In genomic region chr7:100483728-100484635, GRCh38 we compare ENCODE assay signal across 8 cellular contexts. TPM values are rescaled to one million over a fixed set of nuclear protein-coding genes. Genes with fewer than 3 reads are reported as not detected.
DNase-seq lines count a peak whose midpoint lies in the region; ATAC-seq and TF ChIP-seq lines count a peak whose summit lies in the region.

TSS of gene NYAP1 (plus strand) at chr7:100483927. CDS start at chr7:100485312, 1,385 bp downstream.

- H3K27ac ChIP-seq in transverse colon = peak within 1 kb of the TSS; percentile 16 to 73 (median 59)

- H3K9me3 ChIP-seq in transverse colon = no peaks in the 10 kb centered on the region

- peak; percentile 81 for DNase-seq in DMS 273 (lab: John Stamatoyannopoulos, UW; ENCODE audit: unreplicated experiment)
- DNase-seq in HFF-Myc (ENCODE audit: extremely low read depth, low read depth) = no peak
- peak; percentile 68 for DNase-seq in NCI-H2227 treated with DMSO at 0.1 percent for 48 hours (lab: John Stamatoyannopoulos, UW)
- peak; percentile 41 for DNase-seq in activated T-helper 9 cell treated with anti-CD3 and anti-CD28 coated beads, Interleukin-2, amount 50 U/mL, for 16 hours (ENCODE audit: low read depth)
- no peak for DNase-seq in fibroblast of mammary gland (ENCODE audit: low read depth)
- no peak for DNase-seq in natural killer cell treated with Interleukin-12 subunit alpha and Interleukin-12 subunit beta and Interleukin-15 and Interleukin-18, amount 100 ng/mL, for 72 hours (ENCODE audit: low spot score)
- DNase-seq in transverse colon = peak; percentile 72
- no peak for DNase-seq in SKM-1 treated with dmso at 0.1 percent for 144 hours (lab: John Stamatoyannopoulos, UW; ENCODE audit: unreplicated experiment)

- peaks cover 3% of the 10 kb centered on the region for H3K36me3 Mint-ChIP-seq in natural killer cell treated with Interleukin-12 subunit alpha and Interleukin-12 subunit beta and Interleukin-15 and Interleukin-18, amount 100 ng/mL, for 72 hours

- ATAC-seq in natural killer cell treated with Interleukin-12 subunit alpha and Interleukin-12 subunit beta and Interleukin-15 and Interleukin-18, amount 100 ng/mL, for 72 hours = peak; percentile 17 to 19

- TF ChIP-seq POLR2A in transverse colon (IDR thresholded peaks at IDR 0.05) = no peak

- H3K27ac Mint-ChIP-seq in natural killer cell treated with Interleukin-12 subunit alpha and Interleukin-12 subunit beta and Interleukin-15 and Interleukin-18, amount 100 ng/mL, for 72 hours = peak within 1 kb of the TSS in 1 of 2 donors; percentile 1

- peaks cover 4 to 10% of the 10 kb centered on the region in 2 donors for H3K4me1 Mint-ChIP-seq in natural killer cell treated with Interleukin-12 subunit alpha and Interleukin-12 subunit beta and Interleukin-15 and Interleukin-18, amount 100 ng/mL, for 72 hours (ENCODE audit: low read depth in 2 of 2)

- H3K27me3 Mint-ChIP-seq in natural killer cell treated with Interleukin-12 subunit alpha and Interleukin-12 subunit beta and Interleukin-15 and Interleukin-18, amount 100 ng/mL, for 72 hours = no peaks in the 10 kb centered on the region

- H3K9me3 Mint-ChIP-seq in natural killer cell treated with Interleukin-12 subunit alpha and Interleukin-12 subunit beta and Interleukin-15 and Interleukin-18, amount 100 ng/mL, for 72 hours = no peaks in the 10 kb centered on the region

- intact Hi-C loops in transverse colon (cut with DNase I; ENCODE audit: low total_unique reads) = loop anchor here (5.0 kb wide), 1 partner anchor 78 kb away; no protein-coding TSS in a partner anchor

- H3K4me3 ChIP-seq in HFF-Myc (replicated peaks; ENCODE audit: low read depth, low read length) = peak within 1 kb of the TSS; percentile 39
- H3K4me3 ChIP-seq in fibroblast of mammary gland (ENCODE audit: control insufficient read depth, low read depth, low read length) = peak within 1 kb of the TSS; percentile 50
- peak within 1 kb of the TSS; percentile 52 to 65 (median 63) for H3K4me3 ChIP-seq in transverse colon

- no peak for TF ChIP-seq EP300 in transverse colon (IDR thresholded peaks at IDR 0.05; ENCODE audit: low read depth)

- H3K4me1 ChIP-seq in transverse colon = peaks cover 12 to 25% (median 20%) of the 10 kb centered on the region in 4 donors

- H3K27me3 ChIP-seq in transverse colon = no peaks in the 10 kb centered on the region

- TF ChIP-seq CTCF in HFF-Myc (IDR thresholded peaks at IDR 0.05; ENCODE audit: low read depth, low read length, missing control alignments) = no peak
- no peak for TF ChIP-seq CTCF in fibroblast of mammary gland (conservative IDR thresholded peaks at IDR 0.05; ENCODE audit: control insufficient read depth, insufficient read depth, low read depth, low read length)
- no peak for TF ChIP-seq CTCF in transverse colon (IDR thresholded peaks at IDR 0.05)

- 25 to 76% methylated on average over 4 to 33 of the region's 44 CpGs for WGBS in transverse colon (ENCODE audit: low coverage in 1 of 2), 2 donors

- H3K4me3 Mint-ChIP-seq in natural killer cell treated with Interleukin-12 subunit alpha and Interleukin-12 subunit beta and Interleukin-15 and Interleukin-18, amount 100 ng/mL, for 72 hours = peak within 1 kb of the TSS; percentile 87

- in situ Hi-C loops in transverse colon (cut with MboI; ENCODE audit: low pct_ligation_motif_present in 1 of 4, low pct_unique_long_range_greater_than_20kb in 1 of 4, low sequenced_read_pairs in 3 of 4) = loop anchor here in 1 of 4 donors (10.0 kb wide), 1 partner anchor 71 kb away; no protein-coding TSS in a partner anchor

- H3K36me3 ChIP-seq in transverse colon = no peaks in the 10 kb centered on the region

RNA-seq across cellular contexts. Expression of gene NYAP1, which starts in this region (rescaled TPM):
- total RNA-seq in natural killer cell treated with Interleukin-12 subunit alpha and Interleukin-12 subunit beta and Interleukin-15 and Interleukin-18, amount 100 ng/mL, for 72 hours = not detected
- total RNA-seq in transverse colon = 1 to 10 TPM in 1 of 4 donors, under 1 TPM in 1, not detected in 2; 0.41 to 1.4 TPM

Comparison
In these comparisons a context has a peak if more than half of its experiments do, and no peak if none do; other contexts are left out.
1. Peak in ATAC-seq in natural killer cell treated with Interleukin-12 subunit alpha and Interleukin-12 subunit beta and Interleukin-15 and Interleukin-18, amount 100 ng/mL, for 72 hours; RNA of the gene not detected or under 1 TPM.
2. DNase-seq: peak in DMS 273 (single experiment), NCI-H2227 treated with DMSO at 0.1 percent for 48 hours (single experiment), activated T-helper 9 cell treated with anti-CD3 and anti-CD28 coated beads, Interleukin-2, amount 50 U/mL, for 16 hours (single experiment) and transverse colon (single experiment); none in HFF-Myc (single experiment), fibroblast of mammary gland (single experiment), natural killer cell treated with Interleukin-12 subunit alpha and Interleukin-12 subunit beta and Interleukin-15 and Interleukin-18, amount 100 ng/mL, for 72 hours (single experiment) and SKM-1 treated with dmso at 0.1 percent for 144 hours (single experiment).
3. Peak in every context shown above with its lines, with median percentiles within 50 percentile points of each other: H3K4me3 ChIP-seq.